ENCODE assay signal across 9 cellular contexts in the genomic region with DNA sequence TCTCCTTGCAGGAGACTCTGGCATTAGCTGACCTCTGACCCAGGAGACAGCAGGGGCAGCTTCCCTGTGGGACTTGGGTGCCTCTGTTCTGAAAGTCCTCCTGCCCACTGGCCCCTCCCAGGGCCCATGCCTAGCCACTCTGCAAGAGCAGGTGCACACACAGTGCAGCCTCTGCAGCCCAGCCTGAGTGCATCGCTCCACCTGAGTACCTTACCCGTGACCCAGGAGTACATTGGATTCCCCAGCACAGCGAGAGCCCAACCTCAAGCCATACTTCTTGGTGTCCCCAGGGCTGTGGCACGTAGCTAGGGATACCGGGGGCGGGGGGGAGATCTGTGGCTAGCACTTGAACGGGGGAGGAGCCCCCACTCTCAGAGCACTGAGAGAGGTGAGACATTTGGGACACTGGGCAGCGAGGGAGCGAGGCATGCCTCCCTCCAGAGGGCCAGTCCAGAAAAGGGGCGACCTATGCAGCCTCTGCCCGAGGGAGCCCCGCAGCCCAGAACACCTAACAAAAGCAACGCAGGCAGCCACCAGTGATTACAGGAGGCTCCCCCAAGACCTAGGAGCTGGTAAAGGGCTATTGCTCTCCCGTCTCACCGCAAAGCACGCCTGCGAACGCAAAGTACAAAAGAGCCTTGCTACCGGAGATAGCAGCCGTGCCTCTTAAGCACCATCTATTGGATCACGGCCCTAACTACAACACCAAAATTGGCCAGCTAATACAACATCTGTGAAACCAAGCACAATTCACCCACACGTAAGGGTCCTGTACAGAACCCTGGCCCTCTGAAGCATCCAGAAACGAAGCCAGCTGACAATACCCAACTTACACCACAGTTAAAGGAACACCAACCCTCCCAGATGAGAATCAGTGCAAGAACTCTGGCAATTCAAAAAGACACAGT. TPM values are rescaled to one million over a fixed set of nuclear protein-coding genes. Genes with fewer than 3 reads are reported as not detected.
A peak's percentile ranks its signal among the peaks of the same experiment; 100 is the strongest.
DNase-seq lines count a peak whose midpoint lies in the region; ATAC-seq and TF ChIP-seq lines count a peak whose summit lies in the region.
"Had no signal": no experiment of that assay in that cellular context is flagged by ENCODE, and none has a peak within 500 bp of the region (broad histone marks: within the 10 kb centered on the region; RNA-seq: fewer than 3 reads in every experiment).

No MANE protein-coding gene starts in this region.

- H3K4me3 ChIP-seq in fibroblast of pulmonary artery (replicated peaks; ENCODE audit: low read depth, low read length), result peak overlapping the region; percentile 36
- H3K4me3 ChIP-seq: coronary artery had no signal

- intact Hi-C loops in posterior vena cava (cut with DNase I), result no loop called here
- intact Hi-C loops in posterior cingulate gyrus (cut with DNase I), result no loop called here

- peak; percentile 30 for DNase-seq in HK-2 (ENCODE audit: unreplicated experiment)
- DNase-seq in NCI-H748 treated with DMSO at 0.1 percent for 48 hours (lab: John Stamatoyannopoulos, UW), result peak; percentile 93
- DNase-seq in fibroblast of pulmonary artery (ENCODE audit: low read depth), result peak; percentile 64
- peak; percentile 52 for DNase-seq in posterior vena cava (ENCODE audit: low spot score)
- DNase-seq in activated T-cell treated with anti-CD3 and anti-CD28 coated beads, Interleukin-2, amount 50 U/mL, for 48 hours, result no peak
- no peak for DNase-seq in posterior cingulate gyrus

- ATAC-seq in HG03095 (IDR thresholded peaks at IDR 0.05; ENCODE audit: unreplicated experiment), result no peak
- no peak for ATAC-seq in GM21737 (IDR thresholded peaks at IDR 0.05; ENCODE audit: unreplicated experiment)

- TF ChIP-seq CTCF in fibroblast of pulmonary artery (IDR thresholded peaks at IDR 0.05; ENCODE audit: low read length, missing control alignments), result peak; percentile 40

RNA-seq across cellular contexts. Expression of a gene that starts 0.8 kb away (rescaled TPM):
- total RNA-seq in posterior vena cava, result not detected

Comparison
In these comparisons a context has a peak if more than half of its experiments do, and no peak if none do; other contexts are left out.
1. DNase-seq: peak in HK-2 (single experiment), NCI-H748 treated with DMSO at 0.1 percent for 48 hours (single experiment), fibroblast of pulmonary artery (single experiment) and posterior vena cava (single experiment); none in activated T-cell treated with anti-CD3 and anti-CD28 coated beads, Interleukin-2, amount 50 U/mL, for 48 hours (0 of 2) and posterior cingulate gyrus (0 of 10).